Comparison of ENCODE assay signal across 16 cellular contexts in genomic region chr9:126337690-126338426, GRCh38. TPM values are rescaled to one million over a fixed set of nuclear protein-coding genes. Genes with fewer than 3 reads are reported as not detected.
DNase-seq lines count a peak whose midpoint lies in the region; ATAC-seq and TF ChIP-seq lines count a peak whose summit lies in the region.
"Had no signal": no experiment of that assay in that cellular context is flagged by ENCODE, and none has a peak within 500 bp of the region (broad histone marks: within the 10 kb centered on the region; RNA-seq: fewer than 3 reads in every experiment).

No MANE protein-coding gene starts in this region.

- H3K4me3 ChIP-seq in Caco-2 (ENCODE audit: low read depth, low read length) = no peak overlapping the region
- H3K4me3 ChIP-seq in ovary = no peak overlapping the region

- peaks cover 20% of the 10 kb centered on the region for H3K4me1 Mint-ChIP-seq in Caco-2 (ENCODE audit: low read depth, unreplicated experiment)
- H3K4me1 Mint-ChIP-seq in stimulated activated memory B cell treated with anti-CD40 and anti-IgM and Interleukin-4, amounts not matched to agents 10 μg/mL and 1 μg/mL and 100 μg/mL, for 72 hours = no peaks in the 10 kb centered on the region

- no peaks in the 10 kb centered on the region for H3K9me3 Mint-ChIP-seq in Caco-2 (ENCODE audit: unreplicated experiment)
- H3K9me3 Mint-ChIP-seq in stimulated activated memory B cell treated with anti-CD40 and anti-IgM and Interleukin-4, amounts not matched to agents 10 μg/mL and 1 μg/mL and 100 μg/mL, for 72 hours = no peaks in the 10 kb centered on the region
- H3K9me3 Mint-ChIP-seq: activated naive CD8-positive, alpha-beta T cell treated with anti-CD3 and anti-CD28 coated beads, Interleukin-2, amount 10 ng/mL, durations not matched to agents 7 days and 5 days; activated T-cell treated with anti-CD3 and anti-CD28 coated beads, Interleukin-2, amount 50 U/mL, for 4 hours; HFFc6 had no signal

- TF ChIP-seq POLR2A in ovary (IDR thresholded peaks at IDR 0.05) = no peak

- H3K27me3 ChIP-seq in Caco-2 (replicated peaks; ENCODE audit: control insufficient read depth, insufficient read depth, low read length) = no peaks in the 10 kb centered on the region
- no peaks in the 10 kb centered on the region for H3K27me3 ChIP-seq in ovary

- WGBS in ovary, 3 donors = 76 to 88% (median 85%) methylated on average over 35 of the region's 35 CpGs

- H3K36me3 Mint-ChIP-seq in Caco-2 (ENCODE audit: insufficient read depth, unreplicated experiment) = peaks cover 8% of the 10 kb centered on the region
- peaks cover 20% of the 10 kb centered on the region for H3K36me3 Mint-ChIP-seq in stimulated activated memory B cell treated with anti-CD40 and anti-IgM and Interleukin-4, amounts not matched to agents 10 μg/mL and 1 μg/mL and 100 μg/mL, for 72 hours

- TF ChIP-seq CTCF in Caco-2 (IDR thresholded peaks at IDR 0.05; ENCODE audit: insufficient read depth in 1 of 2, low read depth in 1 of 2, low read length in 1 of 2, severe bottlenecking in 1 of 2, unreplicated experiment in 1 of 2) (no peak), ovary (IDR thresholded peaks at IDR 0.05) (no peak)

- H3K27ac ChIP-seq in ovary = no peak overlapping the region
- H3K27ac ChIP-seq: RWPE1 had no signal

- H3K27me3 Mint-ChIP-seq in Caco-2 (ENCODE audit: insufficient read depth, unreplicated experiment) = no peaks in the 10 kb centered on the region
- no peaks in the 10 kb centered on the region for H3K27me3 Mint-ChIP-seq in stimulated activated memory B cell treated with anti-CD40 and anti-IgM and Interleukin-4, amounts not matched to agents 10 μg/mL and 1 μg/mL and 100 μg/mL, for 72 hours
- H3K27me3 Mint-ChIP-seq: activated naive CD8-positive, alpha-beta T cell treated with anti-CD3 and anti-CD28 coated beads, Interleukin-2, amount 10 ng/mL, durations not matched to agents 7 days and 5 days had no signal

- H3K27ac Mint-ChIP-seq in Caco-2 (ENCODE audit: unreplicated experiment) = peak overlapping the region; percentile 86
- no peak overlapping the region for H3K27ac Mint-ChIP-seq in stimulated activated memory B cell treated with anti-CD40 and anti-IgM and Interleukin-4, amounts not matched to agents 10 μg/mL and 1 μg/mL and 100 μg/mL, for 72 hours
- H3K27ac Mint-ChIP-seq: activated naive CD8-positive, alpha-beta T cell treated with anti-CD3 and anti-CD28 coated beads, Interleukin-2, amount 10 ng/mL, durations not matched to agents 7 days and 5 days; HFFc6 had no signal

- H3K4me1 ChIP-seq in Caco-2 (peaks cover 54% of the 10 kb centered on the region), ovary (ENCODE audit: insufficient read depth) (no peaks in the 10 kb centered on the region)

- no peak for ATAC-seq in GM21447 (IDR thresholded peaks at IDR 0.05; ENCODE audit: unreplicated experiment)
- ATAC-seq in stimulated activated memory B cell treated with anti-CD40 and anti-IgM and Interleukin-4, amounts not matched to agents 10 μg/mL and 1 μg/mL and 100 μg/mL, for 72 hours = no peak
- ATAC-seq: activated T-cell treated with anti-CD3 and anti-CD28 coated beads, Interleukin-2, amount 50 U/mL, for 4 hours had no signal

- H3K36me3 ChIP-seq in Caco-2 (ENCODE audit: control insufficient read depth, insufficient read depth, low read length) (peaks cover 1% of the 10 kb centered on the region; the same call in 1 of the 2 replicates), ovary (no peaks in the 10 kb centered on the region)

- DNase-seq in Caco-2 (no peak), RPMI7951 (ENCODE audit: low read depth) (peak; percentile 23), foreskin melanocyte (peak; percentile 66), pons (ENCODE audit: low spot score) (peak; percentile 85), ovary (no peak), activated gamma-delta T cell treated with Interleukin-2 at 50 U/mL for 16 hours (no peak)
- DNase-seq: activated CD4-positive, CD25-positive, alpha-beta regulatory T cell treated with anti-CD3 and anti-CD28 coated beads, Interleukin-2, amount 50 U/mL, for 72 hours; activated naive CD8-positive, alpha-beta T cell treated with anti-CD3 and anti-CD28 coated beads, Interleukin-2, amount 10 ng/mL, durations not matched to agents 7 days and 5 days; activated T-cell treated with anti-CD3 and anti-CD28 coated beads, Interleukin-2, amount 50 U/mL, for 4 hours; HFFc6; Karpas-422; mammary epithelial cell; NCI-H1694 had no signal

- no peak overlapping the region for H3K4me3 Mint-ChIP-seq in Caco-2 (ENCODE audit: unreplicated experiment)
- H3K4me3 Mint-ChIP-seq in stimulated activated memory B cell treated with anti-CD40 and anti-IgM and Interleukin-4, amounts not matched to agents 10 μg/mL and 1 μg/mL and 100 μg/mL, for 72 hours = no peak overlapping the region
- H3K4me3 Mint-ChIP-seq: activated naive CD8-positive, alpha-beta T cell treated with anti-CD3 and anti-CD28 coated beads, Interleukin-2, amount 10 ng/mL, durations not matched to agents 7 days and 5 days; activated T-cell treated with anti-CD3 and anti-CD28 coated beads, Interleukin-2, amount 50 U/mL, for 4 hours; HFFc6 had no signal

- TF ChIP-seq EP300 in ovary (IDR thresholded peaks at IDR 0.05) = no peak

- intact Hi-C loops in Caco-2 (cut with micrococcal nuclease; ENCODE audit: unreplicated experiment) = no loop called here
- intact Hi-C loops in ovary (cut with DNase I) = no loop called here

- POLR2A ChIA-PET in Caco-2 (lab: Charles Lee) = no interaction called here

- CTCF ChIA-PET in Caco-2 (lab: Charles Lee) = no interaction called here

- no TSS peak for BruUV-seq in Caco-2 (replicated peaks; lab: Mats Ljungman, UMichigan)

- no peaks in the 10 kb centered on the region for H3K9me3 ChIP-seq in Caco-2
- H3K9me3 ChIP-seq in ovary = no peaks in the 10 kb centered on the region

RNA-seq across cellular contexts. Expression of gene MVB12B, which starts 11.2 kb away (rescaled TPM):
- total RNA-seq in Caco-2 (2022) (20.8 and 24.4 TPM in 2 replicates), ovary (10 to 100 TPM in 6 of 7 donors, 1 to 10 TPM in 1; 7.0 to 23.1 (median 17.8) TPM)
- total RNA-seq in RPMI7951 (2014; rRNA removed; shearing (Covaris generic)) = 1.6 and 2.2 TPM in 2 replicates
- 10 to 100 TPM in 1 of 2 donors, 1 to 10 TPM in 1; 9.5 to 19.2 TPM for polyA plus RNA-seq in ovary

Comparison
In these comparisons a context has a peak if more than half of its experiments do, and no peak if none do; other contexts are left out.
1. DNase-seq: peak in RPMI7951 (single experiment), foreskin melanocyte (single experiment) and pons (single experiment); none in Caco-2 (0 of 2), ovary (0 of 5) and activated gamma-delta T cell treated with Interleukin-2 at 50 U/mL for 16 hours (single experiment).